ENCODE assay signal across 15 cellular contexts in genomic region chr11:128040603-128041002, GRCh38.
DNase-seq lines count a peak whose midpoint lies in the region; ATAC-seq and TF ChIP-seq lines count a peak whose summit lies in the region.
"Had no signal": no experiment of that assay in that cellular context is flagged by ENCODE, and none has a peak within 500 bp of the region (broad histone marks: within the 10 kb centered on the region; RNA-seq: fewer than 3 reads in every experiment).

No MANE protein-coding gene starts in this region.

- H3K4me1 Mint-ChIP-seq in activated CD4-positive, alpha-beta memory T cell treated with anti-CD3 and anti-CD28 coated beads, Interleukin-2, amount 10 ng/mL, durations not matched to agents 7 days and 5 days = peaks cover 58% of the 10 kb centered on the region
- H3K4me1 Mint-ChIP-seq in activated CD4-positive, alpha-beta memory T cell treated with anti-CD3 and anti-CD28 coated beads for 36 hours (ENCODE audit: low read depth) = peaks cover 64% of the 10 kb centered on the region

- H3K9ac ChIP-seq in Loucy (ENCODE audit: low read depth, low read length, poor library complexity, severe bottlenecking) (peak overlapping the region; percentile 60), mammary epithelial cell (ENCODE audit: insufficient read depth, low read length) (no peak overlapping the region)

- dilution Hi-C loops in mammary epithelial cell (cut with HindIII; ENCODE audit: low sequenced_read_pairs) = loop anchor here (25.0 kb wide), 1 partner anchor 597 kb away; no protein-coding TSS in a partner anchor

- no peak overlapping the region for H2AFZ ChIP-seq in Loucy (ENCODE audit: low read length)
- H2AFZ ChIP-seq in mammary epithelial cell (ENCODE audit: low read depth, low read length) = peak overlapping the region; percentile 35
- H2AFZ ChIP-seq in osteoblast (ENCODE audit: low read length) = peak overlapping the region; percentile 17

- peaks cover 8% of the 10 kb centered on the region for H3K9me3 Mint-ChIP-seq in activated CD4-positive, alpha-beta memory T cell treated with anti-CD3 and anti-CD28 coated beads, Interleukin-2, amount 10 ng/mL, durations not matched to agents 7 days and 5 days
- peaks cover 9% of the 10 kb centered on the region for H3K9me3 Mint-ChIP-seq in activated CD4-positive, alpha-beta memory T cell treated with anti-CD3 and anti-CD28 coated beads for 36 hours
- H3K9me3 Mint-ChIP-seq: type B pancreatic cell had no signal

- H3K4me3 Mint-ChIP-seq in activated CD4-positive, alpha-beta memory T cell treated with anti-CD3 and anti-CD28 coated beads, Interleukin-2, amount 10 ng/mL, durations not matched to agents 7 days and 5 days = no peak overlapping the region
- no peak overlapping the region for H3K4me3 Mint-ChIP-seq in activated CD4-positive, alpha-beta memory T cell treated with anti-CD3 and anti-CD28 coated beads for 36 hours
- H3K4me3 Mint-ChIP-seq: type B pancreatic cell had no signal

- no peaks in the 10 kb centered on the region for H3K9me2 ChIP-seq in Loucy (replicated peaks; ENCODE audit: low read depth, low read length)

- intact Hi-C loops in activated CD4-positive, alpha-beta memory T cell treated with anti-CD3 and anti-CD28 coated beads for 36 hours (cut with micrococcal nuclease) = no loop called here
- intact Hi-C loops in mammary epithelial cell (cut with micrococcal nuclease) = no loop called here

- CTCF ChIA-PET in activated CD4-positive, alpha-beta memory T cell treated with anti-CD3 and anti-CD28 coated beads, Interleukin-2, amount 10 ng/mL, durations not matched to agents 7 days and 5 days (lab: Charles Lee) = interaction anchor here (2.1 to 5.0 kb wide), 3 partner anchors 12 to 118 kb away, joined by 7 to 106 read pairs (median 44); no protein-coding TSS in a partner anchor
- CTCF ChIA-PET in activated CD4-positive, alpha-beta memory T cell treated with anti-CD3 and anti-CD28 coated beads for 36 hours (lab: Charles Lee) = interaction anchor here (1.6 to 4.9 kb wide), 2 partner anchors 9 to 118 kb away, joined by 3 to 94 read pairs; no protein-coding TSS in a partner anchor
- CTCF ChIA-PET in mammary epithelial cell (lab: Charles Lee; ENCODE audit: low non-redundant PET) = no interaction called here

- H3K4me1 ChIP-seq in Loucy (ENCODE audit: insufficient read depth, low read length, poor library complexity, severe bottlenecking) (peaks cover 67% of the 10 kb centered on the region), mammary epithelial cell (ENCODE audit: insufficient read depth, low read length) (peaks cover 18% of the 10 kb centered on the region), osteoblast (ENCODE audit: insufficient read depth, low read length) (peaks cover 50% of the 10 kb centered on the region)
- H3K4me1 ChIP-seq: adrenal gland had no signal

- H3K79me2 ChIP-seq in Loucy (ENCODE audit: insufficient read depth, low read length) (no peaks in the 10 kb centered on the region), mammary epithelial cell (ENCODE audit: insufficient read depth, low read length) (no peaks in the 10 kb centered on the region), osteoblast (ENCODE audit: insufficient read depth, low read length) (no peaks in the 10 kb centered on the region)

- peaks cover 3% of the 10 kb centered on the region; the same call in 1 of the 2 replicates for H3K9me3 ChIP-seq in Loucy (ENCODE audit: insufficient read depth, low read depth, low read length)
- no peaks in the 10 kb centered on the region for H3K9me3 ChIP-seq in mammary epithelial cell (replicated peaks; ENCODE audit: insufficient read depth, low read length)
- no peaks in the 10 kb centered on the region for H3K9me3 ChIP-seq in osteoblast (ENCODE audit: low read depth, low read length)
- H3K9me3 ChIP-seq: adrenal gland had no signal

- TF ChIP-seq CTCF in Loucy (conservative IDR thresholded peaks at IDR 0.05; ENCODE audit: low read length) (no peak), mammary epithelial cell (conservative IDR thresholded peaks at IDR 0.05 in 1 of 2, IDR thresholded peaks at IDR 0.05 in 1 of 2; ENCODE audit: extremely low read depth in 1 of 2, insufficient read depth in 1 of 2, low read depth in 1 of 2, low read length in 2 of 2) (no peak), osteoblast (IDR thresholded peaks at IDR 0.05; ENCODE audit: extremely low read depth, low read depth, low read length) (no peak)

- no peak for DNase-seq in activated CD4-positive, alpha-beta memory T cell treated with anti-CD3 and anti-CD28 coated beads, Interleukin-2, amount 10 ng/mL, durations not matched to agents 7 days and 5 days
- no peak for DNase-seq in activated CD4-positive, alpha-beta memory T cell treated with anti-CD3 and anti-CD28 coated beads for 36 hours
- DNase-seq in mammary epithelial cell (no peak), osteoblast (ENCODE audit: insufficient read length, low spot score, missing footprints) (no peak), mucosa of gallbladder (ENCODE audit: low spot score) (no peak), NCI-H774 (lab: John Stamatoyannopoulos, UW) (no peak)
- DNase-seq: adrenal gland; dorsolateral prefrontal cortex; NCI-H1048; NCI-H446 treated with DMSO at 0.1 percent for 48 hours; stimulated activated CD8-positive, alpha-beta memory T cell treated with anti-CD3 and anti-CD28 coated beads, Interleukin-4, amount 100 ng/mL, for 48 hours had no signal

- ATAC-seq in HG02571 (IDR thresholded peaks at IDR 0.05; ENCODE audit: unreplicated experiment) = no peak

- H3K27me3 ChIP-seq in Loucy (ENCODE audit: insufficient read depth, low read length, poor library complexity, severe bottlenecking) (no peaks in the 10 kb centered on the region), mammary epithelial cell (ENCODE audit: insufficient read depth, low read length) (no peaks in the 10 kb centered on the region), osteoblast (ENCODE audit: insufficient read depth, low read length) (no peaks in the 10 kb centered on the region)
- H3K27me3 ChIP-seq: adrenal gland had no signal

- peaks cover 9% of the 10 kb centered on the region for H3K36me3 Mint-ChIP-seq in activated CD4-positive, alpha-beta memory T cell treated with anti-CD3 and anti-CD28 coated beads, Interleukin-2, amount 10 ng/mL, durations not matched to agents 7 days and 5 days (ENCODE audit: low read depth)
- H3K36me3 Mint-ChIP-seq in activated CD4-positive, alpha-beta memory T cell treated with anti-CD3 and anti-CD28 coated beads for 36 hours = peaks cover 2% of the 10 kb centered on the region
- H3K36me3 Mint-ChIP-seq: type B pancreatic cell had no signal

- H4K20me1 ChIP-seq in Loucy (ENCODE audit: insufficient read depth, low read length, poor library complexity, severe bottlenecking) = no peaks in the 10 kb centered on the region
- H4K20me1 ChIP-seq in mammary epithelial cell (ENCODE audit: insufficient read depth, low read length) = no peaks in the 10 kb centered on the region
- H4K20me1 ChIP-seq in osteoblast (ENCODE audit: insufficient read depth, low read length) = no peaks in the 10 kb centered on the region

- in situ Hi-C loops in mammary epithelial cell (cut with MboI; ENCODE audit: low sequenced_read_pairs in 2 of 2) = loop anchor here (25.0 kb wide), 4 partner anchors 247 to 922 kb away; no protein-coding TSS in a partner anchor

- H3K27ac ChIP-seq in mammary epithelial cell (ENCODE audit: insufficient read depth, low read depth, low read length) (no peak overlapping the region), osteoblast (ENCODE audit: low read depth, low read length) (peak overlapping the region; percentile 85)
- H3K27ac ChIP-seq: adrenal gland, dorsolateral prefrontal cortex had no signal

- POLR2A ChIA-PET in activated CD4-positive, alpha-beta memory T cell treated with anti-CD3 and anti-CD28 coated beads, Interleukin-2, amount 10 ng/mL, durations not matched to agents 7 days and 5 days (lab: Charles Lee) = interaction anchor here (1.6 to 4.8 kb wide), 4 partner anchors 11 to 483 kb away, joined by 9 to 91 read pairs (median 11); no protein-coding TSS in a partner anchor
- POLR2A ChIA-PET in activated CD4-positive, alpha-beta memory T cell treated with anti-CD3 and anti-CD28 coated beads for 36 hours (lab: Charles Lee) = interaction anchor here (1.4 kb wide), 1 partner anchor 12 kb away, joined by 9 read pairs; no protein-coding TSS in a partner anchor

- H3K36me3 ChIP-seq in Loucy (ENCODE audit: insufficient read depth, low read length) (no peaks in the 10 kb centered on the region), mammary epithelial cell (ENCODE audit: insufficient read depth, low read length) (no peaks in the 10 kb centered on the region), osteoblast (ENCODE audit: insufficient read depth, low read length) (no peaks in the 10 kb centered on the region)
- H3K36me3 ChIP-seq: adrenal gland had no signal

- WGBS in mammary epithelial cell (ENCODE audit: low coverage, missing lambda C conversion rate) = 8% methylated on average over 3 of the region's 3 CpGs

- peaks cover 16% of the 10 kb centered on the region for H3F3A ChIP-seq in Loucy (ENCODE audit: low read depth)

- H3K4me3 ChIP-seq in Loucy (ENCODE audit: low read length, poor library complexity, severe bottlenecking) (peak overlapping the region; percentile 26), mammary epithelial cell (replicated peaks in 1 of 3; ENCODE audit: insufficient read depth in 1 of 3, low read depth in 2 of 3, low read length in 3 of 3) (no peak overlapping the region), osteoblast (ENCODE audit: insufficient read depth, low read length) (no peak overlapping the region)
- H3K4me3 ChIP-seq: adrenal gland, dorsolateral prefrontal cortex had no signal

- H3K4me2 ChIP-seq in Loucy (ENCODE audit: low read depth, low read length, poor library complexity, severe bottlenecking) = peak overlapping the region; percentile 89
- peak overlapping the region; percentile 34 for H3K4me2 ChIP-seq in mammary epithelial cell (ENCODE audit: insufficient read depth, low read depth, low read length)
- H3K4me2 ChIP-seq in osteoblast (ENCODE audit: insufficient read depth, low read length) = no peak overlapping the region

- no TSS peak for BruUV-seq in mammary epithelial cell (replicated peaks; lab: Mats Ljungman, UMichigan)

- no peaks in the 10 kb centered on the region for H3K27me3 Mint-ChIP-seq in activated CD4-positive, alpha-beta memory T cell treated with anti-CD3 and anti-CD28 coated beads, Interleukin-2, amount 10 ng/mL, durations not matched to agents 7 days and 5 days
- H3K27me3 Mint-ChIP-seq in activated CD4-positive, alpha-beta memory T cell treated with anti-CD3 and anti-CD28 coated beads for 36 hours = no peaks in the 10 kb centered on the region
- H3K27me3 Mint-ChIP-seq: type B pancreatic cell had no signal

- peak overlapping the region; percentile 42 for H3K27ac Mint-ChIP-seq in activated CD4-positive, alpha-beta memory T cell treated with anti-CD3 and anti-CD28 coated beads, Interleukin-2, amount 10 ng/mL, durations not matched to agents 7 days and 5 days
- H3K27ac Mint-ChIP-seq in activated CD4-positive, alpha-beta memory T cell treated with anti-CD3 and anti-CD28 coated beads for 36 hours = no peak overlapping the region
- H3K27ac Mint-ChIP-seq: progenitor cell of endocrine pancreas, type B pancreatic cell had no signal
